Comparison of ENCODE assay signal across 12 cellular contexts in the genomic region with DNA sequence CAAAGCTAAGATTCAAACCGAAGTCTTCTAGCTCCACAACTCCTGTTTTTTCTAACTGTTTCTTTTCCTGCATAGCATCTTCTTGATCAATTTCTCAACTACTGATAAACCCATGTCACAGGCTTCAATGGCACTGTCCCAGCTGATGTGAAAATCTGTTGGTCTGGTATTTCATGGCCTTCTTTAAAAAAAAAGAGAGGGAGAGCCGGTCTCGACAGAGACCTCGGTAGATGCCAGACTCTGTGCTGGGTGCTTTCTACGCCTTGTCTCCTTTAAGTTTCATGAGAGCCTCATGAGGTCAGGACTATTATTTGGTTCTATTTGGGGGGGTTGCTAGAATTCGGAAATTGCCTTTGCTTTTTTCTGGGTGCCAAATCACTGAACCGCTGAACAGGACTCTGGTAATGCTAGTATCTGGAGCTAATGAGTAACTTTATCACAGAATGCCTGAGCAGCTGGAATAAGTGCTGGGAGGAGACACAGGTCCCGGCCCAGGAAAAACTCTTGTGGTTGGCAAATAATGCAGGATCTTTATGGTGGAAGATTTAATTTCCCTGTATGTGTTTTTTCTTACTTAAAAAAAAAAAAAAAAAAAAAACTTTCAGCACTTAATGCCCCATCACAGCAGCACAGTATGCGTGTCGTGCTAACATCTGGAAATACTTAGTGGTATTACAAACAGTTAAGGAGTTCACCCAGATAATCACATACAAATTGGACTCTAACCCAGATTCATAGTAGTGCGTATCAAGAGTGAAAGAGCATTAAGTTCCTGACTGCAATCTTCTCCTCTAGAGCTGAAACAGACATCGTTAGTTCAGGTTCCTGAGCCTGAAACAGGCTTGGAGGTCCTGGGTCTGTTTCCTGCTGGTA.
DNase-seq lines count a peak whose midpoint lies in the region; ATAC-seq, FAIRE-seq and TF ChIP-seq lines count a peak whose summit lies in the region.
"Had no signal": no experiment of that assay in that cellular context is flagged by ENCODE, and none has a peak within 500 bp of the region (broad histone marks: within the 10 kb centered on the region; RNA-seq: fewer than 3 reads in every experiment).

No MANE protein-coding gene starts in this region.

- TF ChIP-seq POLR2A in GM12878 (IDR thresholded peaks at IDR 0.05; ENCODE audit: low read depth, low read length): no peak

- BruUV-seq in GM12878 (replicated peaks; lab: Mats Ljungman, UMichigan): no TSS peak

- no peak overlapping the region for H3K27ac ChIP-seq in GM12878 (ENCODE audit: control insufficient read depth, insufficient read depth)
- peak overlapping the region; percentile 92 for H3K27ac ChIP-seq in right cardiac atrium (ENCODE audit: low read length)
- H3K27ac ChIP-seq in small intestine (ENCODE audit: low read depth in 1 of 2, low read length in 1 of 2): peak overlapping the region; percentile 92 to 95

- CTCF ChIA-PET in GM12878 (lab: Yijun Ruan, JAX): interaction anchor here (0.7 to 1.7 kb wide), 5 partner anchors 9 to 296 kb away, joined by 3 to 6 read pairs (median 3); no protein-coding TSS in a partner anchor

- H3K27me3 ChIP-seq in GM12878 (replicated peaks in 1 of 2; ENCODE audit: control insufficient read depth in 2 of 2, insufficient read depth in 2 of 2, low read length in 1 of 2) (no peaks in the 10 kb centered on the region), right cardiac atrium (ENCODE audit: control insufficient read depth, insufficient read depth) (no peaks in the 10 kb centered on the region), small intestine (ENCODE audit: control insufficient read depth in 2 of 2, insufficient read depth in 2 of 2, low read length in 2 of 2) (no peaks in the 10 kb centered on the region)

- no peaks in the 10 kb centered on the region for H4K20me1 ChIP-seq in GM12878 (ENCODE audit: control insufficient read depth, insufficient read depth)

- in situ Hi-C loops in GM12878 (cut with MboI): no loop called here

- no peak for TF ChIP-seq EP300 in GM12878 (IDR thresholded peaks at IDR 0.05; ENCODE audit: borderline replicate concordance in 1 of 2, control insufficient read depth in 1 of 2, low read depth in 2 of 2, low read length in 2 of 2)

- H3K9me3 ChIP-seq in GM12878 (replicated peaks; ENCODE audit: control insufficient read depth, insufficient read depth, low read length) (no peaks in the 10 kb centered on the region), right cardiac atrium (ENCODE audit: control insufficient read depth, low read length) (no peaks in the 10 kb centered on the region), small intestine (ENCODE audit: control insufficient read depth, low read depth) (no peaks in the 10 kb centered on the region)

- SMC1A ChIA-PET in GM12878 (lab: Charles Lee; ENCODE audit: uncharacterized antibody, unreplicated experiment): interaction anchor here (0.6 to 2.8 kb wide), 4 partner anchors 13 to 176 kb away, joined by 3 to 11 read pairs (median 3); no protein-coding TSS in a partner anchor

- peak; percentile 74 for DNase-seq in GM03348 (ENCODE audit: low spot score)
- DNase-seq in GM12878 (ENCODE audit: low read depth, low spot score): no peak
- no peak for DNase-seq in right cardiac atrium
- peak; percentile 90 for DNase-seq in small intestine
- no peak for DNase-seq in stimulated activated CD4-positive, alpha-beta T cell treated with anti-CD3 and anti-CD28 coated beads, Interleukin-1b, Interleukin-23, amount 100 ng/mL, for 48 hours
- no peak for DNase-seq in activated naive CD4-positive, alpha-beta T cell (lab: John Stamatoyannopoulos, UW)
- DNase-seq: activated CD8-positive, alpha-beta memory T cell treated with anti-CD3 and anti-CD28 coated beads, Interleukin-2, amount 50 U/mL, for 4 hours; DMS53; effector memory CD8-positive, alpha-beta T cell; NCI-H2081 had no signal

- no peak overlapping the region for H3K9ac ChIP-seq in GM12878 (ENCODE audit: control insufficient read depth, insufficient read depth, low read length)

- H3K79me2 ChIP-seq in GM12878 (ENCODE audit: control insufficient read depth, insufficient read depth, low read length): no peaks in the 10 kb centered on the region

- no peak overlapping the region for H3K4me2 ChIP-seq in GM12878 (ENCODE audit: control insufficient read depth, insufficient read depth)

- intact Hi-C loops in GM12878 (cut with micrococcal nuclease; ENCODE audit: unreplicated experiment) (no loop called here), right cardiac atrium (cut with DNase I) (no loop called here)

- peaks cover 2% of the 10 kb centered on the region for H3K4me1 ChIP-seq in GM12878 (ENCODE audit: control insufficient read depth, insufficient read depth, low read length)
- H3K4me1 ChIP-seq in right cardiac atrium (ENCODE audit: control insufficient read depth, insufficient read depth, low read length): peaks cover 9% of the 10 kb centered on the region
- peaks cover 9 to 21% of the 10 kb centered on the region in 2 donors for H3K4me1 ChIP-seq in small intestine (ENCODE audit: control insufficient read depth in 2 of 2, insufficient read depth in 1 of 2, low read depth in 1 of 2, low read length in 1 of 2)

- no peaks in the 10 kb centered on the region for H3K36me3 ChIP-seq in GM12878 (ENCODE audit: control insufficient read depth in 2 of 2, insufficient read depth in 2 of 2, low read length in 1 of 2)
- H3K36me3 ChIP-seq in small intestine (ENCODE audit: control insufficient read depth in 2 of 2, insufficient read depth in 2 of 2, low read length in 2 of 2): no peaks in the 10 kb centered on the region

- TF ChIP-seq CTCF in GM12878 (IDR thresholded peaks at IDR 0.05 in 2 of 3, conservative IDR thresholded peaks at IDR 0.05 in 1 of 3; ENCODE audit: control insufficient read depth in 2 of 3, extremely low read depth in 1 of 3, insufficient read depth in 1 of 3, low read depth in 3 of 3, low read length in 3 of 3): no peak

- 94% methylated on average over 12 of the region's 12 CpGs for WGBS in GM12878 (ENCODE audit: insufficient coverage, insufficient replicate concordance, low lambda C conversion rate, missing lambda C conversion rate)
- WGBS in right cardiac atrium: 51% methylated on average over 12 of the region's 12 CpGs
- WGBS in small intestine, 3 donors: 16 to 52% (median 38%) methylated on average over 12 of the region's 12 CpGs

- FAIRE-seq in GM12878 (lab: Jason Lieb, UNC) (peak; percentile 13), small intestine (lab: Jason Lieb, UNC) (no peak)

- no peak for TF ChIP-seq RAD21 in GM12878 (IDR thresholded peaks at IDR 0.05; ENCODE audit: insufficient read depth, low read depth, low read length)

- POLR2A ChIA-PET in GM12878 (lab: Charles Lee): no interaction called here

- H3K4me3 ChIP-seq in GM12878 (no peak overlapping the region), right cardiac atrium (ENCODE audit: low read length) (no peak overlapping the region), small intestine (ENCODE audit: low read depth in 1 of 2, low read length in 2 of 2) (no peak overlapping the region)

- no peak overlapping the region for H2AFZ ChIP-seq in GM12878 (ENCODE audit: control insufficient read depth, low read depth, low read length)

- RAD21 ChIA-PET in GM12878 (lab: Charles Lee; ENCODE audit: unreplicated experiment): no interaction called here

- no peak for ATAC-seq in GM12878
- peak; percentile 77 to 80 for ATAC-seq in right cardiac atrium
- ATAC-seq in HG03565 (IDR thresholded peaks at IDR 0.05; ENCODE audit: unreplicated experiment): no peak
- no peak for ATAC-seq in HG02610 (IDR thresholded peaks at IDR 0.05; ENCODE audit: unreplicated experiment)
- ATAC-seq: effector memory CD8-positive, alpha-beta T cell had no signal

TF ChIP-seq in GM12878, 131 proteins besides CTCF, POLR2A, EP300 and RAD21 (continues in another document):
- TF ChIP-seq PAX5 (IDR thresholded peaks at IDR 0.05; ENCODE audit: borderline replicate concordance, low read depth, low read length) (no peak), SPI1 (IDR thresholded peaks at IDR 0.05; ENCODE audit: borderline replicate concordance, insufficient read depth, low read depth, low read length) (no peak), BACH1 (IDR thresholded peaks at IDR 0.05; ENCODE audit: borderline replicate concordance) (no peak), MTA3 (IDR thresholded peaks at IDR 0.05; ENCODE audit: borderline replicate concordance, low read length) (no peak), ETV6 (conservative IDR thresholded peaks at IDR 0.05 in 1 of 2, IDR thresholded peaks at IDR 0.05 in 1 of 2; ENCODE audit: borderline replicate concordance in 1 of 2, low read depth in 1 of 2) (no peak), NFYA (IDR thresholded peaks at IDR 0.05; ENCODE audit: borderline replicate concordance, low read depth, low read length) (no peak)
- TF ChIP-seq, protein P1, sequence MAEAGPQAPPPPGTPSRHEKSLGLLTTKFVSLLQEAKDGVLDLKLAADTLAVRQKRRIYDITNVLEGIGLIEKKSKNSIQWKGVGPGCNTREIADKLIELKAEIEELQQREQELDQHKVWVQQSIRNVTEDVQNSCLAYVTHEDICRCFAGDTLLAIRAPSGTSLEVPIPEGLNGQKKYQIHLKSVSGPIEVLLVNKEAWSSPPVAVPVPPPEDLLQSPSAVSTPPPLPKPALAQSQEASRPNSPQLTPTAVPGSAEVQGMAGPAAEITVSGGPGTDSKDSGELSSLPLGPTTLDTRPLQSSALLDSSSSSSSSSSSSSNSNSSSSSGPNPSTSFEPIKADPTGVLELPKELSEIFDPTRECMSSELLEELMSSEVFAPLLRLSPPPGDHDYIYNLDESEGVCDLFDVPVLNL (IDR thresholded peaks at IDR 0.05; ENCODE audit: low read depth, low read length): no peak
- TF ChIP-seq, protein P2, sequence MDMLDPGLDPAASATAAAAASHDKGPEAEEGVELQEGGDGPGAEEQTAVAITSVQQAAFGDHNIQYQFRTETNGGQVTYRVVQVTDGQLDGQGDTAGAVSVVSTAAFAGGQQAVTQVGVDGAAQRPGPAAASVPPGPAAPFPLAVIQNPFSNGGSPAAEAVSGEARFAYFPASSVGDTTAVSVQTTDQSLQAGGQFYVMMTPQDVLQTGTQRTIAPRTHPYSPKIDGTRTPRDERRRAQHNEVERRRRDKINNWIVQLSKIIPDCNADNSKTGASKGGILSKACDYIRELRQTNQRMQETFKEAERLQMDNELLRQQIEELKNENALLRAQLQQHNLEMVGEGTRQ (IDR thresholded peaks at IDR 0.05; ENCODE audit: borderline replicate concordance, low read depth, low read length): no peak

Comparison
In these comparisons a context has a peak if more than half of its experiments do, and no peak if none do; other contexts are left out.
1. DNase-seq: peak in GM03348 (single experiment) and small intestine (single experiment); none in GM12878 (single experiment), right cardiac atrium (0 of 3), stimulated activated CD4-positive, alpha-beta T cell treated with anti-CD3 and anti-CD28 coated beads, Interleukin-1b, Interleukin-23, amount 100 ng/mL, for 48 hours (single experiment) and activated naive CD4-positive, alpha-beta T cell (0 of 4).
2. ATAC-seq: peak in right cardiac atrium (2 of 2); none in GM12878 (single experiment), HG03565 (single experiment) and HG02610 (single experiment).